In the genomic region with DNA sequence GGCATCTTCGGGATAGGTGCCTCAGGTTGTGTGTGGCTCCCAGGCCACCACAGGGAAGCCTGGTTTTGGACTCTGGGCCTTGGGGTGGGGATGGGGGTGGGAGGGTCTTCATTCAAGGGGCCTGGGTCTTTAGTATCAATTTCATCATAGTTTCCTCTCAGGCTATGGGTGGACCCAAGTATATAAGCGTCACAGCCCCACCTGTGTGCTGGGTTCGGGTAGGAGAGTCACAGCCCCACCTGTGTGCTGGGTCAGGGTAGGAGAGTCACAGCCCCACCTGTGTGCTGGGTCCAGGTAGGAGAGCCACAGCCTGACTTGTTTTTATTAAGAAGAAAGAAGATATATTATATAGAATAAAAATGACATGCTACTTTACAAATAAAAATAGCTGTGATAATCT, we compare ENCODE assay signal across 28 cellular contexts.
"Had no signal": no experiment of that assay in that cellular context is flagged by ENCODE, and none has a peak within 500 bp of the region (broad histone marks: within the 10 kb centered on the region; RNA-seq: fewer than 3 reads in every experiment).

No MANE protein-coding gene starts in this region.

- H3K9me3 Mint-ChIP-seq: neural crest cell had no signal

- H3K4me3 Mint-ChIP-seq: naive thymus-derived CD4-positive, alpha-beta T cell; nephron; neural crest cell; stimulated activated memory B cell treated with anti-CD40 and anti-IgM and Interleukin-4, amounts not matched to agents 10 μg/mL and 1 μg/mL and 100 μg/mL, for 72 hours; stimulated activated naive CD8-positive, alpha-beta T cell treated with anti-CD3 and anti-CD28 coated beads, Interleukin-15, amount 100 ng/mL, for 72 hours had no signal

- H3K9me3 ChIP-seq: mucosa of descending colon, psoas muscle, thoracic aorta, upper lobe of right lung had no signal

- H3K4me3 ChIP-seq: lung, mucosa of descending colon, psoas muscle, smooth muscle cell, thoracic aorta, tibial artery, upper lobe of right lung had no signal

- H3K36me3 Mint-ChIP-seq: stimulated activated memory B cell treated with anti-CD40 and anti-IgM and Interleukin-4, amounts not matched to agents 10 μg/mL and 1 μg/mL and 100 μg/mL, for 72 hours had no signal

- H3K27ac Mint-ChIP-seq: nephron; stimulated activated memory B cell treated with anti-CD40 and anti-IgM and Interleukin-4, amounts not matched to agents 10 μg/mL and 1 μg/mL and 100 μg/mL, for 72 hours; stimulated activated naive CD8-positive, alpha-beta T cell treated with anti-CD3 and anti-CD28 coated beads, Interleukin-15, amount 100 ng/mL, for 72 hours had no signal

- H3K4me1 Mint-ChIP-seq: nephron; stimulated activated memory B cell treated with anti-CD40 and anti-IgM and Interleukin-4, amounts not matched to agents 10 μg/mL and 1 μg/mL and 100 μg/mL, for 72 hours; stimulated activated naive CD8-positive, alpha-beta T cell treated with anti-CD3 and anti-CD28 coated beads, Interleukin-15, amount 100 ng/mL, for 72 hours had no signal

- H3K36me3 ChIP-seq: thoracic aorta, tibial artery, upper lobe of right lung had no signal

- DNase-seq: hippocampal formation; kidney glomerular epithelial cell; left cardiac atrium; mesendoderm; midbrain; naive thymus-derived CD4-positive, alpha-beta T cell; nucleus accumbens; psoas muscle; stimulated activated CD4-positive, alpha-beta T cell treated with anti-CD3 and anti-CD28 coated beads, Interleukin-1b, Interleukin-23, amount 100 ng/mL, for 48 hours; stimulated activated CD4-positive, alpha-beta T cell treated with anti-CD3 and anti-CD28 coated beads, Interleukin-2, amount 100 ng/mL, for 48 hours; stimulated activated CD4-positive, alpha-beta T cell treated with anti-CD3 and anti-CD28 coated beads, Interleukin-4, amount 100 ng/mL, for 4 hours; stimulated activated CD8-positive, alpha-beta memory T cell treated with anti-CD3 and anti-CD28 coated beads, Interleukin-4, amount 100 ng/mL, for 48 hours; stimulated activated naive CD4-positive, alpha-beta T cell treated with Interleukin-2 at 50 U/mL for 16 hours; stimulated activated naive CD8-positive, alpha-beta T cell treated with anti-CD3 and anti-CD28 coated beads, Interleukin-15, amount 100 ng/mL, for 72 hours; tibial artery; trophoblast cell; upper lobe of right lung had no signal

- FAIRE-seq: keratinocyte, urothelium cell line had no signal

- H3K4me1 ChIP-seq: parathyroid adenoma, psoas muscle, tibial artery, upper lobe of right lung had no signal

- ATAC-seq: left lobe of liver; mucosa of descending colon; naive thymus-derived CD4-positive, alpha-beta T cell; psoas muscle; stimulated activated memory B cell treated with anti-CD40 and anti-IgM and Interleukin-4, amounts not matched to agents 10 μg/mL and 1 μg/mL and 100 μg/mL, for 72 hours; stimulated activated naive CD8-positive, alpha-beta T cell treated with anti-CD3 and anti-CD28 coated beads, Interleukin-15, amount 100 ng/mL, for 72 hours; upper lobe of right lung had no signal

- H3K27ac ChIP-seq: parathyroid adenoma, psoas muscle, thoracic aorta, tibial artery, upper lobe of right lung had no signal
